1 cellular context compared by ENCODE assay signal in the genomic region with DNA sequence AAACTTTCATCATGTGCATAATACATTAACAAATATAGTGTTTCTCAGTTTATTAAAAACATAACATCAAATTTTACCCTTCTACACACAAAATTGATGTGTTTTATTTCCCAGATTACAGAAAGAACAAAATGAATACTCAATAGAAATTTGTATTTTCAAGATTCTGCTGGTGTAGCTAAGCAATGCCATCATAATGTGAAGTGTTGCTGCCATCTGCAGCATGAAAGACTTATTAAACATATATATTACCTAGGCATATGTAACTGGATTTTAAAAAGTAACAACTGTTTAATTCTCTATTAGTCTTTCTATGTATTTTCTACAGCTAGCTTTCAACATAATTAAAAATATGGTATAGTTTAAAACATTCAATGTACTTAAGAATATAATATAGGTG.
TF ChIP-seq lines count a peak whose summit lies in the region.

No MANE protein-coding gene starts in this region.

TF ChIP-seq in HCT116, 20 proteins besides CTCF, POLR2A, EP300 and RAD21 (continued from another document):
- TF ChIP-seq SP1 (IDR thresholded peaks at IDR 0.05; ENCODE audit: low read depth) = no peak
- TF ChIP-seq JUND (IDR thresholded peaks at IDR 0.05) = no peak
- no peak for TF ChIP-seq ZFX (IDR thresholded peaks at IDR 0.05)
- TF ChIP-seq, protein P1, sequence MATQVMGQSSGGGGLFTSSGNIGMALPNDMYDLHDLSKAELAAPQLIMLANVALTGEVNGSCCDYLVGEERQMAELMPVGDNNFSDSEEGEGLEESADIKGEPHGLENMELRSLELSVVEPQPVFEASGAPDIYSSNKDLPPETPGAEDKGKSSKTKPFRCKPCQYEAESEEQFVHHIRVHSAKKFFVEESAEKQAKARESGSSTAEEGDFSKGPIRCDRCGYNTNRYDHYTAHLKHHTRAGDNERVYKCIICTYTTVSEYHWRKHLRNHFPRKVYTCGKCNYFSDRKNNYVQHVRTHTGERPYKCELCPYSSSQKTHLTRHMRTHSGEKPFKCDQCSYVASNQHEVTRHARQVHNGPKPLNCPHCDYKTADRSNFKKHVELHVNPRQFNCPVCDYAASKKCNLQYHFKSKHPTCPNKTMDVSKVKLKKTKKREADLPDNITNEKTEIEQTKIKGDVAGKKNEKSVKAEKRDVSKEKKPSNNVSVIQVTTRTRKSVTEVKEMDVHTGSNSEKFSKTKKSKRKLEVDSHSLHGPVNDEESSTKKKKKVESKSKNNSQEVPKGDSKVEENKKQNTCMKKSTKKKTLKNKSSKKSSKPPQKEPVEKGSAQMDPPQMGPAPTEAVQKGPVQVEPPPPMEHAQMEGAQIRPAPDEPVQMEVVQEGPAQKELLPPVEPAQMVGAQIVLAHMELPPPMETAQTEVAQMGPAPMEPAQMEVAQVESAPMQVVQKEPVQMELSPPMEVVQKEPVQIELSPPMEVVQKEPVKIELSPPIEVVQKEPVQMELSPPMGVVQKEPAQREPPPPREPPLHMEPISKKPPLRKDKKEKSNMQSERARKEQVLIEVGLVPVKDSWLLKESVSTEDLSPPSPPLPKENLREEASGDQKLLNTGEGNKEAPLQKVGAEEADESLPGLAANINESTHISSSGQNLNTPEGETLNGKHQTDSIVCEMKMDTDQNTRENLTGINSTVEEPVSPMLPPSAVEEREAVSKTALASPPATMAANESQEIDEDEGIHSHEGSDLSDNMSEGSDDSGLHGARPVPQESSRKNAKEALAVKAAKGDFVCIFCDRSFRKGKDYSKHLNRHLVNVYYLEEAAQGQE (IDR thresholded peaks at IDR 0.05; ENCODE audit: low read depth) = no peak
- TF ChIP-seq, protein P2, sequence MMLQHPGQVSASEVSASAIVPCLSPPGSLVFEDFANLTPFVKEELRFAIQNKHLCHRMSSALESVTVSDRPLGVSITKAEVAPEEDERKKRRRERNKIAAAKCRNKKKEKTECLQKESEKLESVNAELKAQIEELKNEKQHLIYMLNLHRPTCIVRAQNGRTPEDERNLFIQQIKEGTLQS (IDR thresholded peaks at IDR 0.05) = no peak
- no peak for TF ChIP-seq CEBPB (IDR thresholded peaks at IDR 0.05; ENCODE audit: low read depth)
- TF ChIP-seq ZNF274 (IDR thresholded peaks at IDR 0.05; ENCODE audit: low read depth, low read length) = no peak
- no peak for TF ChIP-seq EGR1 (IDR thresholded peaks at IDR 0.05; ENCODE audit: low read depth)
- no peak for TF ChIP-seq ELF1 (IDR thresholded peaks at IDR 0.05; ENCODE audit: borderline replicate concordance, low read depth)
- TF ChIP-seq FOSL1 (IDR thresholded peaks at IDR 0.05; ENCODE audit: low read depth) = no peak
